ENCODE assay signal across 36 cellular contexts in the genomic region with DNA sequence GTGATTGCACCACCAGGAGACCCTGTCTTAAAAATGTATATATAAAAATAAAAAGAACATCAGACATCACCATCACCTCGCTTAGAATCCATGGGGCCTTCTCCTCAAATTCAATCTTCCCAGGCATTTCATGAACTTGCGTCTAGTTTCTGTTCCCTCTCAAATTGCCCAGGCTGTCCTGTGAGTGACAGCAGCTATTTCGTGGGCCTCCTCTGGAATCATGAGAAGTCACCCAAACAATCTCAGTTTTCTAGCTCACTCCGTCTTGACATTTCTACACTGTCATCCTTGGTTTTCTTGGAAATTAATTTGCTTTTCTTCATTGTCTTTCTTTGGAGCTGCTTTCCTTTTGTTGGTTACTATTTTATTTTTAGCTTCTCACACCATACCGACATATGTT. TPM values are rescaled to one million over a fixed set of nuclear protein-coding genes. Genes with fewer than 3 reads are reported as not detected.
"Had no signal": no experiment of that assay in that cellular context is flagged by ENCODE, and none has a peak within 500 bp of the region (broad histone marks: within the 10 kb centered on the region; RNA-seq: fewer than 3 reads in every experiment).

No MANE protein-coding gene starts in this region.

- H3K27me3 Mint-ChIP-seq: activated naive CD8-positive, alpha-beta T cell treated with anti-CD3 and anti-CD28 coated beads for 36 hours had no signal

- H3K27ac ChIP-seq: adrenal gland, body of pancreas, dorsolateral prefrontal cortex, gastroesophageal sphincter, neutrophil, parathyroid adenoma, right atrium auricular region, stomach, thyroid gland, upper lobe of left lung, vagina, WERI-Rb-1 had no signal

- H3K4me2 ChIP-seq: smooth muscle cell had no signal

- H3K4me3 ChIP-seq: adrenal gland, body of pancreas, dorsolateral prefrontal cortex, gastroesophageal sphincter, right atrium auricular region, smooth muscle cell, stomach, thyroid gland, upper lobe of left lung, vagina had no signal

- H3K79me2 ChIP-seq: parathyroid adenoma had no signal

- H3K9me3 Mint-ChIP-seq: activated naive CD4-positive, alpha-beta T cell treated with anti-CD3 and anti-CD28 coated beads for 36 hours; activated naive CD8-positive, alpha-beta T cell treated with anti-CD3 and anti-CD28 coated beads for 36 hours; activated T-helper 1 cell treated with anti-CD3 and anti-CD28 coated beads, Interleukin-12 subunit alpha, Interleukin-12 subunit beta, Interleukin-2, Interleukin-4 antibody, amounts not matched to agents 30 ng/mL and 10 ng/mL and 1 ng/mL, durations not matched to agents 14 hours and 24 hours and 36 hours; mesothelial cell of epicardium; naive B cell; stimulated activated naive B cell treated with anti-CD40 and anti-IgM and Interleukin-4, amounts not matched to agents 10 μg/mL and 1 μg/mL and 100 μg/mL, for 72 hours had no signal

- H3K9ac ChIP-seq: parathyroid adenoma had no signal

- H3K27me3 ChIP-seq: adrenal gland, body of pancreas, dorsolateral prefrontal cortex, gastroesophageal sphincter, neutrophil, right atrium auricular region, stomach, thyroid gland, upper lobe of left lung, vagina had no signal

- H3K9me3 ChIP-seq: adrenal gland, body of pancreas, gastroesophageal sphincter, neutrophil, right atrium auricular region, stomach, thyroid gland, upper lobe of left lung, vagina had no signal

- H2AFZ ChIP-seq: parathyroid adenoma had no signal

- ATAC-seq: activated CD4-positive, CD25-positive, alpha-beta regulatory T cell treated with anti-CD3 and anti-CD28 coated beads, Interleukin-2, amount 50 U/mL, for 24 hours; body of pancreas; gastroesophageal sphincter; left cardiac atrium; stimulated activated naive B cell treated with anti-CD40 and anti-IgM and Interleukin-4, amounts not matched to agents 10 μg/mL and 1 μg/mL and 100 μg/mL, for 72 hours had no signal

- H3K4me1 ChIP-seq: parathyroid adenoma had no signal

- FAIRE-seq: colon, keratinocyte had no signal

- H3K27ac Mint-ChIP-seq: activated naive CD4-positive, alpha-beta T cell treated with anti-CD3 and anti-CD28 coated beads for 36 hours; activated naive CD8-positive, alpha-beta T cell treated with anti-CD3 and anti-CD28 coated beads for 36 hours; activated T-helper 1 cell treated with anti-CD3 and anti-CD28 coated beads, Interleukin-12 subunit alpha, Interleukin-12 subunit beta, Interleukin-2, Interleukin-4 antibody, amounts not matched to agents 30 ng/mL and 10 ng/mL and 1 ng/mL, durations not matched to agents 14 hours and 24 hours and 36 hours; mesothelial cell of epicardium; nephron progenitor cell; stimulated activated naive B cell treated with anti-CD40 and anti-IgM and Interleukin-4, amounts not matched to agents 10 μg/mL and 1 μg/mL and 100 μg/mL, for 72 hours had no signal

- H3K4me3 Mint-ChIP-seq: activated naive CD4-positive, alpha-beta T cell treated with anti-CD3 and anti-CD28 coated beads for 36 hours; activated naive CD8-positive, alpha-beta T cell treated with anti-CD3 and anti-CD28 coated beads for 36 hours; activated T-helper 1 cell treated with anti-CD3 and anti-CD28 coated beads, Interleukin-12 subunit alpha, Interleukin-12 subunit beta, Interleukin-2, Interleukin-4 antibody, amounts not matched to agents 30 ng/mL and 10 ng/mL and 1 ng/mL, durations not matched to agents 14 hours and 24 hours and 36 hours; mesothelial cell of epicardium; nephron progenitor cell; stimulated activated naive B cell treated with anti-CD40 and anti-IgM and Interleukin-4, amounts not matched to agents 10 μg/mL and 1 μg/mL and 100 μg/mL, for 72 hours had no signal

- H3K36me3 Mint-ChIP-seq: naive B cell had no signal

- DNase-seq: activated CD4-positive, alpha-beta T cell treated with anti-CD3 and anti-CD28 coated beads for 48 hours; activated CD4-positive, alpha-beta T cell treated with anti-CD3 and anti-CD28 coated beads, Interleukin-2, amount 50 U/mL, for 48 hours; activated CD8-positive, alpha-beta memory T cell treated with anti-CD3 and anti-CD28 coated beads for 24 hours; activated effector memory CD4-positive, alpha-beta T cell treated with anti-CD3 and anti-CD28 coated beads, Interleukin-2, amount 50 U/mL, for 16 hours; activated naive CD4-positive, alpha-beta T cell treated with anti-CD3 and anti-CD28 coated beads for 36 hours; activated naive CD8-positive, alpha-beta T cell treated with anti-CD3 and anti-CD28 coated beads for 36 hours; adrenal gland; aorta; body of pancreas; dorsolateral prefrontal cortex; effector memory CD4-positive, alpha-beta T cell; hippocampal formation; left cardiac atrium; mammary epithelial cell; naive B cell; nephron progenitor cell; stimulated activated CD4-positive, alpha-beta T cell treated with anti-CD3 and anti-CD28 coated beads, Interleukin-1b, Interleukin-23, amount 100 ng/mL, for 48 hours; stimulated activated CD4-positive, alpha-beta T cell treated with anti-CD3 and anti-CD28 coated beads, Interleukin-4, amount 100 ng/mL, for 4 hours; stimulated activated CD8-positive, alpha-beta memory T cell treated with anti-CD3 and anti-CD28 coated beads, Interleukin-4, amount 100 ng/mL, for 48 hours; stimulated activated naive B cell treated with anti-CD40 and anti-IgM and Interleukin-4, amounts not matched to agents 10 μg/mL and 1 μg/mL and 100 μg/mL, for 72 hours; stomach; thyroid gland; upper lobe of left lung; WERI-Rb-1 had no signal

RNA-seq across cellular contexts. Expression of a gene that starts 7.3 kb away (rescaled TPM):
- total RNA-seq: activated naive CD8-positive, alpha-beta T cell treated with anti-CD3 and anti-CD28 coated beads for 36 hours; aorta; body of pancreas; gastroesophageal sphincter; right atrium auricular region; stomach had no signal
- polyA plus RNA-seq: fibroblast of lung had no signal

RNA-seq across cellular contexts. Expression of a gene that starts 30.6 kb away (rescaled TPM):
- total RNA-seq: smooth muscle cell had no signal
